ENCODE assay signal across 18 cellular contexts in the genomic region with DNA sequence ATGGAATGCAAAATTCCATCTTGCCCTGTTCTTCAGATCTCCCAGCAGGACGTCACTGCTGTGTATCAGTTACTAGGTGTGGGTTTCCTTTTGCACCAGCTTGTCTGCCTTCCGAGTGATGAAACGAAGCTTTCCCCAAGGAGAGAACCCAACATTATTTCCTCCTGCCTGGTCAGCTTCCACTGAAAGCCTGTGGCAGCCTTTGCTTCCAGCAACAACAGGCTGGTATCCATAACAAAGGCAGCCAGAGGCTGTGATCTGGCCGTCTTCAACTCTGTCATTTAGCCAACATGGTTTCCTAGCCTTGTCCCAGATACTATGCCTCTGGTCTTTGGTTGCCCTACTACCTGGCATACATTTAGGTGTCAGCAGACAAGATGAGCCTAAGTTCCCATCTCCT.
DNase-seq lines count a peak whose midpoint lies in the region; ATAC-seq and TF ChIP-seq lines count a peak whose summit lies in the region.
"Had no signal": no experiment of that assay in that cellular context is flagged by ENCODE, and none has a peak within 500 bp of the region (broad histone marks: within the 10 kb centered on the region; RNA-seq: fewer than 3 reads in every experiment).

No MANE protein-coding gene starts in this region.

- ATAC-seq in Right ventricle myocardium superior (ENCODE audit: poor library complexity): peak; percentile 93
- no peak for ATAC-seq in HG03135 (IDR thresholded peaks at IDR 0.05; ENCODE audit: unreplicated experiment)
- ATAC-seq: Panc1 had no signal

- H3K4me3 ChIP-seq in cardiac muscle cell: no peak overlapping the region
- H3K4me3 ChIP-seq: breast epithelium had no signal

- intact Hi-C loops in Right ventricle myocardium superior (cut with DNase I): no loop called here
- intact Hi-C loops in cardiac septum (cut with DNase I): no loop called here

- peaks cover 7% of the 10 kb centered on the region for H3K4me1 ChIP-seq in cardiac muscle cell (ENCODE audit: low read depth)
- H3K4me1 ChIP-seq: breast epithelium had no signal

- no peaks in the 10 kb centered on the region for H3K9me3 ChIP-seq in cardiac muscle cell (ENCODE audit: low read depth)
- H3K9me3 ChIP-seq: breast epithelium had no signal

- no peaks in the 10 kb centered on the region for H3K27me3 ChIP-seq in cardiac muscle cell
- H3K27me3 ChIP-seq: breast epithelium had no signal

- no peak overlapping the region for H3K27ac ChIP-seq in cardiac muscle cell
- H3K27ac ChIP-seq: breast epithelium, C4-2B, WERI-Rb-1 had no signal

- no peaks in the 10 kb centered on the region for H3K36me3 ChIP-seq in cardiac muscle cell
- H3K36me3 ChIP-seq: breast epithelium, WERI-Rb-1 had no signal

- DNase-seq in Right ventricle myocardium superior: no peak
- DNase-seq in cardiac septum (ENCODE audit: low spot score): no peak
- peak; percentile 2 to 42 for DNase-seq in cardiac muscle cell (ENCODE audit: low read depth in 1 of 2, low spot score in 1 of 2)
- peak; percentile 20 for DNase-seq in midbrain (lab: John Stamatoyannopoulos, UW)
- no peak for DNase-seq in NCI-H1105 treated with DMSO at 0.1 percent for 48 hours (lab: John Stamatoyannopoulos, UW)
- no peak for DNase-seq in NOMO-1 treated with DMSO at 0.1 percent for 48 hours (lab: John Stamatoyannopoulos, UW; ENCODE audit: unreplicated experiment)
- DNase-seq in GOT3 (lab: John Stamatoyannopoulos, UW): no peak
- DNase-seq: activated naive CD4-positive, alpha-beta T cell treated with Interleukin-2 at 50 U/mL for 16 hours; DMS53; effector CD8-positive, alpha-beta T cell; KBM-7; NCI-H1092; NCI-H446; WERI-Rb-1 had no signal

- no peak for TF ChIP-seq CTCF in cardiac muscle cell (IDR thresholded peaks at IDR 0.05; ENCODE audit: low read depth, low read length)

Comparison
In these comparisons a context has a peak if more than half of its experiments do, and no peak if none do; other contexts are left out.
1. DNase-seq: peak in cardiac muscle cell (2 of 2) and midbrain (single experiment); none in Right ventricle myocardium superior (single experiment), cardiac septum (single experiment), NCI-H1105 treated with DMSO at 0.1 percent for 48 hours (single experiment), NOMO-1 treated with DMSO at 0.1 percent for 48 hours (single experiment) and GOT3 (single experiment).